Comparison of ENCODE assay signal across 8 cellular contexts in the genomic region with DNA sequence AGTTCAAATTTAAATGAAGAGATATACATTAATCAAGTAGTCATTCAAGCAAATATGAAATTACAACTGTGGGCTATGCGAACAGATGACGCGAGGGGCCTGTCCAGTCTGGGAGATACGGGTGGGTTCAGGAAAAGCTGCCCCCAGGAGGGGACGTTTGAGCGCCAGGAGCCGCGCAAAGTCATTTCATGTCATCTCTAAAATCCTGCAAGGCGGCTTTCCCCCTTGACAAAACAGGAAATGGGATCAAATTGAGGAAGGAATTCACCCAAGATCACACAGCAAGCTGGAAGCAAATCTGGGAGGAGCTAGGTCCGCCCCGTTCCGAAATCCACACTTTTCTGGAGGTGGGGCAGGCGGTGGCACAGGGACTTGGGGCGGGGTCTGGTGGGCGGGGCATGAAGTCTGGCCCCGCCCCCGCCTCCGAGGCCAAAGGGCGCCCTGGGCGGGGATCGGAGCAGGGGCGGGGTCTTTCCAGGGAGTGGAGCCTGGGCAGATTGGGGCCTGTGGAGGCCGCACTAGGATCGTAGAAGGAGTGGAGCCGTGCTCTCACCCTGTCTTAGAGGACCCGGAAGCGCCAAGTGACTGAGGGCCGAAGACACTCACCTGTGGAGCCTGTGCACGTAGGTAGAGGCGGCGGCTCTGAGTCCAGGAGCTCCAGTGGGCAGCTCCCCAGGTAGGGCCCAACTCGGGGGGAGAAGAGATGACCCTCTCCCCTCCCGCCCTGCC. TPM values are rescaled to one million over a fixed set of nuclear protein-coding genes. Genes with fewer than 3 reads are reported as not detected.
DNase-seq lines count a peak whose midpoint lies in the region; ATAC-seq, FAIRE-seq and TF ChIP-seq lines count a peak whose summit lies in the region.

Gene LPIN3, plus strand, starts transcription at position 495 of the 729 bp plus-strand sequence. CDS start 4,983 bp downstream, outside the sequence.

- no peaks in the 10 kb centered on the region for H3K36me3 Mint-ChIP-seq in T-cell
- H3K36me3 Mint-ChIP-seq in astrocyte (ENCODE audit: low read depth, unreplicated experiment), result peaks cover 3% of the 10 kb centered on the region

- H3K27ac Mint-ChIP-seq in T-cell (peak within 1 kb of the TSS; percentile 24 to 46), astrocyte (ENCODE audit: unreplicated experiment) (peak within 1 kb of the TSS; percentile 82)

- peak within 1 kb of the TSS; percentile 70 for H2AFZ ChIP-seq in astrocyte (ENCODE audit: low read depth, low read length)

- CTCF ChIA-PET in T-cell (lab: Charles Lee), result interaction anchor here (0.6 to 2.2 kb wide), 6 partner anchors 11 to 373 kb away, joined by 3 to 12 read pairs (median 4); no protein-coding TSS in a partner anchor

- H3K9me3 Mint-ChIP-seq in T-cell (no peaks in the 10 kb centered on the region), astrocyte (ENCODE audit: unreplicated experiment) (no peaks in the 10 kb centered on the region)

- no peak for FAIRE-seq in astrocyte (lab: Jason Lieb, UNC)

- H3K9ac ChIP-seq in astrocyte (ENCODE audit: low read length), result peak within 1 kb of the TSS; percentile 60

- POLR2A ChIA-PET in T-cell (lab: Charles Lee), result interaction anchor here in 1 of 2 donors (0.5 to 0.7 kb wide), 2 partner anchors 144 to 175 kb away, joined by 3 to 13 read pairs; no protein-coding TSS in a partner anchor

- H3K4me3 Mint-ChIP-seq in T-cell (peak within 1 kb of the TSS; percentile 67 to 82 (median 73)), astrocyte (ENCODE audit: unreplicated experiment) (peak within 1 kb of the TSS; percentile 84)

- H3K4me1 ChIP-seq in astrocyte (ENCODE audit: insufficient read depth, low read length) (peaks cover 8% of the 10 kb centered on the region), right cardiac atrium (ENCODE audit: control insufficient read depth, insufficient read depth, low read length) (no peaks in the 10 kb centered on the region)

- no peaks in the 10 kb centered on the region for H3K9me3 ChIP-seq in astrocyte (ENCODE audit: insufficient read depth, low read depth, low read length)
- H3K9me3 ChIP-seq in right cardiac atrium (ENCODE audit: control insufficient read depth, low read length), result no peaks in the 10 kb centered on the region

- WGBS in right cardiac atrium, result 13% methylated on average over 33 of the region's 33 CpGs

- H3K27me3 Mint-ChIP-seq in T-cell (peaks cover 2 to 9% of the 10 kb centered on the region in 2 donors), astrocyte (ENCODE audit: low read depth, unreplicated experiment) (peaks cover 3% of the 10 kb centered on the region)

- DNase-seq in NCI-H2227 (lab: John Stamatoyannopoulos, UW; ENCODE audit: unreplicated experiment) (peak; percentile 48), NCI-H2227 treated with DMSO at 0.1 percent for 48 hours (lab: John Stamatoyannopoulos, UW) (no peak), LoVo (ENCODE audit: low spot score) (peak; percentile 96), T-cell (peak in 29 of 34 experiments; percentile 7 to 50 (median 31)), astrocyte (ENCODE audit: low read depth) (peak; percentile 39), right cardiac atrium (peak; percentile 93 to 96 (median 96)), putamen (ENCODE audit: low spot score) (peak; percentile 34), NCI-H1092 treated with DMSO at 0.1 percent for 48 hours (lab: John Stamatoyannopoulos, UW) (no peak)

- H3K4me2 ChIP-seq in astrocyte (ENCODE audit: low read length), result peak within 1 kb of the TSS; percentile 88

- H3K4me3 ChIP-seq in astrocyte (ENCODE audit: insufficient read depth, low read depth, low read length) (peak within 1 kb of the TSS; percentile 50), right cardiac atrium (ENCODE audit: low read length) (peak within 1 kb of the TSS; percentile 27)

- H3K4me1 Mint-ChIP-seq in T-cell (peaks cover 8 to 11% (median 10%) of the 10 kb centered on the region in 3 donors), astrocyte (ENCODE audit: low read depth, unreplicated experiment) (peaks cover 5% of the 10 kb centered on the region)

- no peak for TF ChIP-seq CTCF in astrocyte (IDR thresholded peaks at IDR 0.05; ENCODE audit: insufficient read depth, low read depth, low read length)

- H3K27ac ChIP-seq in astrocyte (ENCODE audit: low read depth, low read length), result no peak within 1 kb of the TSS
- peak within 1 kb of the TSS; percentile 82 for H3K27ac ChIP-seq in right cardiac atrium (ENCODE audit: low read length)

- H3K79me2 ChIP-seq in astrocyte (ENCODE audit: insufficient read depth, low read length), result no peaks in the 10 kb centered on the region

- H3K27me3 ChIP-seq in astrocyte (ENCODE audit: insufficient read depth, low read length) (no peaks in the 10 kb centered on the region), right cardiac atrium (ENCODE audit: control insufficient read depth, insufficient read depth) (no peaks in the 10 kb centered on the region)

- ATAC-seq in T-cell (replicated peaks in 1 of 4), result peak; percentile 68 to 87 (median 72)
- peak; percentile 96 to 97 for ATAC-seq in right cardiac atrium

- intact Hi-C loops in right cardiac atrium (cut with DNase I), result loop anchor here in 3 of 4 donors (2.0 to 10.0 kb wide), 7 partner anchors 72 to 376 kb away; partner anchors contain the start of gene PLCG1 (in 2 of the 3)

- no peaks in the 10 kb centered on the region for H3K36me3 ChIP-seq in astrocyte (ENCODE audit: insufficient read depth, low read length)

- H4K20me1 ChIP-seq in astrocyte (ENCODE audit: insufficient read depth, low read length), result no peaks in the 10 kb centered on the region

RNA-seq across cellular contexts. Expression of gene LPIN3, which starts in this region (rescaled TPM):
- total RNA-seq in T-cell (under 1 TPM; 0.16 to 0.80 (median 0.46) TPM), astrocyte (18.0 and 19.6 TPM in 2 replicates), right cardiac atrium (10 to 100 TPM in 3 of 4 donors, 1 to 10 TPM in 1; 9.3 to 14.8 (median 13.2) TPM)
- 18.2 TPM for polyA plus RNA-seq in right cardiac atrium

Comparison
In these comparisons a context has a peak if more than half of its experiments do, and no peak if none do; other contexts are left out.
1. RNA of gene LPIN3 (total RNA-seq): 18.0 to 19.6 TPM in astrocyte and 9.3 to 14.8 TPM in right cardiac atrium; 0.16 to 0.80 TPM in T-cell; every median in the first group is over 4 times any median in the second.
2. DNase-seq: peak in NCI-H2227 (single experiment), LoVo (single experiment), astrocyte (single experiment), right cardiac atrium (3 of 3) and putamen (single experiment); none in NCI-H2227 treated with DMSO at 0.1 percent for 48 hours (single experiment) and NCI-H1092 treated with DMSO at 0.1 percent for 48 hours (single experiment).
3. Peak in DNase-seq and ATAC-seq in T-cell; RNA of the gene not detected or under 1 TPM.